9 cellular contexts compared by ENCODE assay signal in genomic region chr1:3652538-3653285, GRCh38. TPM values are rescaled to one million over a fixed set of nuclear protein-coding genes. Genes with fewer than 3 reads are reported as not detected.
DNase-seq lines count a peak whose midpoint lies in the region; ATAC-seq, FAIRE-seq and TF ChIP-seq lines count a peak whose summit lies in the region.
"Had no signal": no experiment of that assay in that cellular context is flagged by ENCODE, and none has a peak within 500 bp of the region (broad histone marks: within the 10 kb centered on the region; RNA-seq: fewer than 3 reads in every experiment).

No MANE protein-coding gene starts in this region.

- FAIRE-seq in GM19239 (lab: Jason Lieb, UNC) (no peak), D721Med (lab: Jason Lieb, UNC) (no peak)

- no peaks in the 10 kb centered on the region for H3K36me3 ChIP-seq in thoracic aorta

- H3K27ac Mint-ChIP-seq in activated T-cell treated with anti-CD3 and anti-CD28 coated beads, Interleukin-2, amount 50 U/mL, for 72 hours = no peak overlapping the region
- no peak overlapping the region for H3K27ac Mint-ChIP-seq in glutamatergic neuron (ENCODE audit: unreplicated experiment)

- H3K4me3 ChIP-seq in thoracic aorta = peak overlapping the region; percentile 88

- peaks cover 25% of the 10 kb centered on the region for H3K27me3 ChIP-seq in thoracic aorta (replicated peaks; ENCODE audit: insufficient read depth)

- no peak for ATAC-seq in activated T-cell treated with anti-CD3 and anti-CD28 coated beads, Interleukin-2, amount 50 U/mL, for 72 hours (replicated peaks in 1 of 2)
- no peak for ATAC-seq in thoracic aorta (ENCODE audit: insufficient number of reproducible peaks, low FRiP score, low read depth)

- peaks cover 32% of the 10 kb centered on the region for H3K27me3 Mint-ChIP-seq in activated T-cell treated with anti-CD3 and anti-CD28 coated beads, Interleukin-2, amount 50 U/mL, for 72 hours (ENCODE audit: low read depth)
- peaks cover 14% of the 10 kb centered on the region for H3K27me3 Mint-ChIP-seq in glutamatergic neuron (ENCODE audit: unreplicated experiment)

- H3K4me3 Mint-ChIP-seq in activated T-cell treated with anti-CD3 and anti-CD28 coated beads, Interleukin-2, amount 50 U/mL, for 72 hours = peak overlapping the region; percentile 36 to 59
- H3K4me3 Mint-ChIP-seq in glutamatergic neuron (ENCODE audit: unreplicated experiment) = peak overlapping the region; percentile 87

- H3K36me3 Mint-ChIP-seq in activated T-cell treated with anti-CD3 and anti-CD28 coated beads, Interleukin-2, amount 50 U/mL, for 72 hours (ENCODE audit: insufficient read depth in 2 of 2) = no peaks in the 10 kb centered on the region
- H3K36me3 Mint-ChIP-seq in glutamatergic neuron (ENCODE audit: unreplicated experiment) = no peaks in the 10 kb centered on the region

- H3K4me1 Mint-ChIP-seq in activated T-cell treated with anti-CD3 and anti-CD28 coated beads, Interleukin-2, amount 50 U/mL, for 72 hours (ENCODE audit: low read depth) = peaks cover 31% of the 10 kb centered on the region
- H3K4me1 Mint-ChIP-seq in glutamatergic neuron (ENCODE audit: low read depth, unreplicated experiment) = peaks cover 20% of the 10 kb centered on the region

- peaks cover 17 to 36% of the 10 kb centered on the region in 2 donors for H3K4me1 ChIP-seq in thoracic aorta (ENCODE audit: control insufficient read depth in 1 of 2, low read depth in 2 of 2)

- no peak for TF ChIP-seq CTCF in glutamatergic neuron (IDR thresholded peaks at IDR 0.05; ENCODE audit: partially characterized antibody, unreplicated experiment)
- no peak for TF ChIP-seq CTCF in thoracic aorta (IDR thresholded peaks at IDR 0.05)
- TF ChIP-seq CTCF in D721Med (IDR thresholded peaks at IDR 0.05; ENCODE audit: insufficient read depth, missing control alignments) = no peak

- no peaks in the 10 kb centered on the region for H3K9me3 ChIP-seq in thoracic aorta

- DNase-seq in activated T-cell treated with anti-CD3 and anti-CD28 coated beads, Interleukin-2, amount 50 U/mL, for 72 hours = no peak
- DNase-seq in activated T-cell treated with anti-CD3 and anti-CD28 coated beads, Interleukin-2, amount 50 U/mL, for 48 hours = no peak
- DNase-seq in NCI-H146 treated with DMSO at 0.1 percent for 48 hours (lab: John Stamatoyannopoulos, UW; ENCODE audit: unreplicated experiment) = peak; percentile 6
- peak; percentile 60 for DNase-seq in glutamatergic neuron
- DNase-seq in thoracic aorta (ENCODE audit: low spot score) = no peak
- DNase-seq in stimulated activated naive CD4-positive, alpha-beta T cell treated with Interleukin-2 at 50 U/mL for 16 hours (lab: John Stamatoyannopoulos, UW) = no peak
- no peak for DNase-seq in GM19239 (ENCODE audit: insufficient read length, low spot score)
- no peak for DNase-seq in D721Med (ENCODE audit: insufficient read length, low spot score)

- H3K9me3 Mint-ChIP-seq in activated T-cell treated with anti-CD3 and anti-CD28 coated beads, Interleukin-2, amount 50 U/mL, for 72 hours = no peaks in the 10 kb centered on the region
- peaks cover 5% of the 10 kb centered on the region for H3K9me3 Mint-ChIP-seq in glutamatergic neuron (ENCODE audit: unreplicated experiment)

- H3K27ac ChIP-seq in thoracic aorta = no peak overlapping the region

RNA-seq across cellular contexts. Expression of gene TP73, which starts 0.4 kb away (rescaled TPM):
- total RNA-seq in activated T-cell treated with anti-CD3 and anti-CD28 coated beads, Interleukin-2, amount 50 U/mL, for 72 hours = 1 to 10 TPM in 1 of 2 donors, under 1 TPM in 1; 0.65 to 1.3 TPM
- total RNA-seq in glutamatergic neuron (ENCODE audit: unreplicated experiment) (13.0 TPM), thoracic aorta (not detected)
- total RNA-seq: skeletal muscle tissue had no signal

RNA-seq across cellular contexts. Expression of gene WRAP73, which starts 2.8 kb away (rescaled TPM):
- total RNA-seq in activated T-cell treated with anti-CD3 and anti-CD28 coated beads, Interleukin-2, amount 50 U/mL, for 72 hours = 10 to 100 TPM; 39.9 TPM
- 47.7 TPM for total RNA-seq in glutamatergic neuron (ENCODE audit: unreplicated experiment)
- 10 to 100 TPM; 22.1 to 24.9 TPM for total RNA-seq in thoracic aorta

RNA-seq across cellular contexts. Expression of gene TPRG1L, which starts 27.9 kb away (rescaled TPM):
- 10 to 100 TPM; 12.5 to 15.5 TPM for total RNA-seq in activated T-cell treated with anti-CD3 and anti-CD28 coated beads, Interleukin-2, amount 50 U/mL, for 72 hours
- total RNA-seq in glutamatergic neuron (ENCODE audit: unreplicated experiment) = 43.1 TPM
- total RNA-seq in thoracic aorta = 10 to 100 TPM; 27.4 to 37.6 TPM

RNA-seq across cellular contexts. Expression of gene MEGF6, which starts 41.4 kb away (rescaled TPM):
- total RNA-seq in activated T-cell treated with anti-CD3 and anti-CD28 coated beads, Interleukin-2, amount 50 U/mL, for 72 hours = 1 to 10 TPM; 4.9 to 6.8 TPM
- total RNA-seq in glutamatergic neuron (ENCODE audit: unreplicated experiment) = 64.7 TPM
- 100 to 1,000 TPM; 273 to 304 TPM for total RNA-seq in thoracic aorta

Comparison
In these comparisons a context has a peak if more than half of its experiments do, and no peak if none do; other contexts are left out.
1. DNase-seq: peak in NCI-H146 treated with DMSO at 0.1 percent for 48 hours (single experiment) and glutamatergic neuron (single experiment); none in activated T-cell treated with anti-CD3 and anti-CD28 coated beads, Interleukin-2, amount 50 U/mL, for 72 hours (0 of 2), activated T-cell treated with anti-CD3 and anti-CD28 coated beads, Interleukin-2, amount 50 U/mL, for 48 hours (0 of 2), thoracic aorta (single experiment), stimulated activated naive CD4-positive, alpha-beta T cell treated with Interleukin-2 at 50 U/mL for 16 hours (single experiment), GM19239 (single experiment) and D721Med (single experiment).